Comparison of ENCODE assay signal across 8 cellular contexts in the genomic region with DNA sequence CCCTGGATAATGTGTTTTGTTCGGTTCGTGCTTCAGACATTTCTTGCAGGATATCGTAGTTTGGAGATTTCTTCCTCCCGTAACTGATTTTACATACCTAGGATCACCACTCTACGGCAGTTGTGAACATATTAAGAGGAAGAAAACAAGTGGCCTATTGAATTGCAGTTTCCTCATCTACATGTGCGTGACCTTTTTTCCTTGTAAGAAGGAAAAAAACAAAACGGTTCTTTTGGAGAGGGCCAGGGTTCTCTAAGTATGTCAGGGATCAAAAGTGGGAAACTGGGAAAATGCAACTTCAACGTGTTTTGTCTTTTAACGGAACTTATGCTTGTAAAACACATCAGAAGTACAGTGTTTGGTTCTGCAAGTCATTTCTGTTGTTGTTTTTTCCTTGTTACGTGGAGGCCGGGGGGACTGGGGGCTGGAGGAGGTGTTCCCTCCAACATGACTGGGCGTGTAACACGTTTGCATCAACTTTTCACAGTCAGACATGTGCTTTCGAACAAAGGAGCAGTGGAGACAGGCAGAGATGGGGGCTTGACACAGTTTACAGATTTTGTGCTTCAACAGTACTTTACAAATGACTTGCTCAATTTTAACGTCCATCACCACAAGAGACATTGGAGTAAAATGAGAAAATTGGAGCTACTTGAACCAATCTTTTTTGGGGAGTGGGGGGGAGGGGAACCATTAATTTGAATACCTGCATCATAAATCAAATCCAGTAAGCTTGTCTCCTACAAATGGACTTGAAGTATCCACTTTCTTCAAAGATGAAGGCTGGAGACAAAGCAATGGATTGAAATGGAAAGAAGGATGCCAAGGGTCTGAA. TPM values are rescaled to one million over a fixed set of nuclear protein-coding genes. Genes with fewer than 3 reads are reported as not detected.
DNase-seq lines count a peak whose midpoint lies in the region; ATAC-seq, FAIRE-seq and TF ChIP-seq lines count a peak whose summit lies in the region.

No MANE protein-coding gene starts in this region.

- H3K56ac ChIP-seq in H1 (replicated peaks; ENCODE audit: insufficient read length, low read depth, low read length), result peak overlapping the region; percentile 26

- H3K14ac ChIP-seq in H1 (ENCODE audit: insufficient read length), result no peak overlapping the region

- TF ChIP-seq POLR2A in H1 (IDR thresholded peaks at IDR 0.05; ENCODE audit: control extremely low read depth in 1 of 2, low read depth in 2 of 2, low read length in 2 of 2), result no peak; a peak in 1 of 3 replicates
- peak in 1 of 4 donors; percentile 38 for TF ChIP-seq POLR2A in upper lobe of left lung (IDR thresholded peaks at IDR 0.05)

- H3K9ac ChIP-seq in BLaER1 treated with 17β-estradiol and CSF1 and Interleukin-3, amounts not matched to agents 10 nM and 100 nM, result peak overlapping the region; percentile 96 to 100 (median 100)
- H3K9ac ChIP-seq in HUES64 (ENCODE audit: low read depth, low read length) (peak overlapping the region; percentile 98), H1 (replicated peaks in 1 of 4; ENCODE audit: extremely low read depth in 1 of 4, low read depth in 3 of 4, low read length in 3 of 4) (peak overlapping the region; percentile 52 to 98 (median 94))

- no peak overlapping the region for H3K23ac ChIP-seq in H1 (ENCODE audit: insufficient read length)

- H3K4me3 ChIP-seq in BLaER1 treated with 17β-estradiol and CSF1 and Interleukin-3, amounts not matched to agents 10 nM and 100 nM, result peak overlapping the region; percentile 76 to 96 (median 88)
- H3K4me3 ChIP-seq in HUES64 (ENCODE audit: low read length) (peak overlapping the region; percentile 75), H1 (ENCODE audit: extremely low read depth in 1 of 4, insufficient read depth in 2 of 4, low read depth in 3 of 4, low read length in 4 of 4) (peak overlapping the region; percentile 88 to 94 (median 90)), upper lobe of left lung (peak overlapping the region; percentile 62 to 86 (median 74))

- no peak overlapping the region for H3K4ac ChIP-seq in H1 (replicated peaks; ENCODE audit: insufficient read length, low read depth, low read length)

- no peak overlapping the region for H2BK15ac ChIP-seq in H1 (ENCODE audit: low read length)

- H2BK120ac ChIP-seq in H1 (replicated peaks; ENCODE audit: low read depth, low read length), result no peak overlapping the region

- no peak for ATAC-seq in natural killer cell
- no peak for ATAC-seq in upper lobe of left lung (ENCODE audit: low FRiP score in 2 of 2)
- ATAC-seq in HG03571 (IDR thresholded peaks at IDR 0.05; ENCODE audit: unreplicated experiment), result no peak

- peak overlapping the region; percentile 75 to 94 (median 90) for H3K4me2 ChIP-seq in BLaER1 treated with 17β-estradiol and CSF1 and Interleukin-3, amounts not matched to agents 10 nM and 100 nM
- peak overlapping the region; percentile 73 to 88 for H3K4me2 ChIP-seq in H1 (ENCODE audit: insufficient read depth in 1 of 2, low read depth in 2 of 2, low read length in 2 of 2)

- H2BK20ac ChIP-seq in H1 (ENCODE audit: low read length), result no peak overlapping the region

- H2BK12ac ChIP-seq in H1 (ENCODE audit: low read depth, low read length), result peak overlapping the region; percentile 29; the same call in 1 of the 2 replicates

- H3K27ac Mint-ChIP-seq in natural killer cell, result peak overlapping the region; percentile 99 to 100

- peaks cover 0 to 33% (median 23%) of the 10 kb centered on the region in 11 experiments; a peak in 16 of 22 replicates for H4K20me1 ChIP-seq in BLaER1 treated with 17β-estradiol and CSF1 and Interleukin-3, amounts not matched to agents 10 nM and 100 nM
- peaks cover 0 to 2% of the 10 kb centered on the region in 2 experiments for H4K20me1 ChIP-seq in H1 (replicated peaks in 1 of 2; ENCODE audit: control insufficient read depth in 1 of 2, insufficient read depth in 2 of 2, low read length in 2 of 2)

- peaks cover 13 to 35% (median 29%) of the 10 kb centered on the region in 11 experiments; a peak in 21 of 22 replicates for H3K36me3 ChIP-seq in BLaER1 treated with 17β-estradiol and CSF1 and Interleukin-3, amounts not matched to agents 10 nM and 100 nM
- H3K36me3 ChIP-seq in HUES64 (ENCODE audit: insufficient read depth, low read length), result peaks cover 31% of the 10 kb centered on the region
- peaks cover 0 to 32% (median 2%) of the 10 kb centered on the region in 4 experiments; a peak in 4 of 8 replicates for H3K36me3 ChIP-seq in H1 (ENCODE audit: control insufficient read depth in 2 of 4, insufficient read depth in 4 of 4, low read length in 3 of 4)
- no peaks in the 10 kb centered on the region for H3K36me3 ChIP-seq in upper lobe of left lung

- DNase-seq in activated CD4-positive, alpha-beta T cell treated with anti-CD3 and anti-CD28 coated beads for 48 hours, result peak; percentile 79
- DNase-seq in H1 (ENCODE audit: low read depth in 1 of 2, low spot score in 2 of 2), result no peak
- DNase-seq in natural killer cell, result no peak
- peak in 1 of 2 donors; percentile 47 for DNase-seq in upper lobe of left lung
- DNase-seq in amniotic stem cell (lab: John Stamatoyannopoulos, UW), result no peak

- H2BK5ac ChIP-seq in H1 (ENCODE audit: low read depth, low read length), result peak overlapping the region; percentile 95

- H3K36me3 Mint-ChIP-seq in natural killer cell, result no peaks in the 10 kb centered on the region

- H3K27me3 ChIP-seq in BLaER1 treated with 17β-estradiol and CSF1 and Interleukin-3, amounts not matched to agents 10 nM and 100 nM, result no peaks in the 10 kb centered on the region
- H3K27me3 ChIP-seq in HUES64 (ENCODE audit: insufficient read depth, low read length) (no peaks in the 10 kb centered on the region), H1 (replicated peaks in 1 of 4; ENCODE audit: control insufficient read depth in 3 of 4, extremely low read depth in 1 of 4, insufficient read depth in 3 of 4, low read length in 3 of 4) (no peaks in the 10 kb centered on the region), upper lobe of left lung (no peaks in the 10 kb centered on the region)

- peak overlapping the region; percentile 18 for H4K91ac ChIP-seq in H1 (replicated peaks; ENCODE audit: insufficient read length, low read length)

- 13% methylated on average over 14 of the region's 15 CpGs for WGBS in HUES64
- WGBS in H1 (ENCODE audit: extremely low coverage in 1 of 2, insufficient coverage in 1 of 2, insufficient read length in 1 of 2, insufficient replicate concordance in 2 of 2, low coverage in 1 of 2, low lambda C conversion rate in 2 of 2, missing lambda C conversion rate in 1 of 2), 2 experiments, result 19% methylated on average over 15 of the region's 15 CpGs; no CpG with 5 or more reads in 1 of the 2 experiments
- WGBS in upper lobe of left lung, 2 donors, result 5 to 14% methylated on average over 15 of the region's 15 CpGs

- peaks cover 12% of the 10 kb centered on the region for H3K79me1 ChIP-seq in H1 (ENCODE audit: low read depth, low read length)

- no peaks in the 10 kb centered on the region for H3K9me3 ChIP-seq in BLaER1 treated with 17β-estradiol and CSF1 and Interleukin-3, amounts not matched to agents 10 nM and 100 nM (replicated peaks in 1 of 11)
- H3K9me3 ChIP-seq in HUES64 (ENCODE audit: insufficient read depth, low read depth, low read length), result no peaks in the 10 kb centered on the region
- H3K9me3 ChIP-seq in H1 (ENCODE audit: insufficient read depth in 2 of 2, low read depth in 1 of 2, low read length in 1 of 2), result no peaks in the 10 kb centered on the region
- H3K9me3 ChIP-seq in upper lobe of left lung, result no peaks in the 10 kb centered on the region

- H3K4me3 Mint-ChIP-seq in natural killer cell, result peak overlapping the region; percentile 99

- H3K18ac ChIP-seq in H1 (ENCODE audit: extremely low read depth, low read length), result no peak overlapping the region

- CTCF ChIA-PET in H1 (lab: Charles Lee; ENCODE audit: partially characterized antibody), result interaction anchor here (1.0 to 1.3 kb wide), 2 partner anchors 12 to 34 kb away, joined by 3 to 5 read pairs; no protein-coding TSS in a partner anchor

- no peak for TF ChIP-seq EP300 in H1 (IDR thresholded peaks at IDR 0.05; ENCODE audit: borderline replicate concordance in 1 of 2, low read depth in 2 of 2, low read length in 2 of 2)
- TF ChIP-seq EP300 in upper lobe of left lung (IDR thresholded peaks at IDR 0.05), result no peak

- intact Hi-C loops in natural killer cell (cut with micrococcal nuclease), result loop anchor here (5.0 kb wide), 3 partner anchors 32 to 507 kb away; a partner anchor contains a TSS

- peak overlapping the region; percentile 63 for H4K5ac ChIP-seq in H1 (ENCODE audit: insufficient read length, low read depth, low read length)

- no peaks in the 10 kb centered on the region for H3K9me3 Mint-ChIP-seq in natural killer cell

- no peak for TF ChIP-seq CTCF in H1 (IDR thresholded peaks at IDR 0.05; ENCODE audit: control extremely low read depth in 1 of 3, insufficient read depth in 1 of 3, low read depth in 1 of 3, low read length in 3 of 3)
- no peak for TF ChIP-seq CTCF in natural killer cell (IDR thresholded peaks at IDR 0.05)
- TF ChIP-seq CTCF in upper lobe of left lung (IDR thresholded peaks at IDR 0.05), result no peak

- H3K27ac ChIP-seq in BLaER1 treated with 17β-estradiol and CSF1 and Interleukin-3, amounts not matched to agents 10 nM and 100 nM, result peak overlapping the region; percentile 100; a peak in 21 of 22 replicates
- H3K27ac ChIP-seq in HUES64 (ENCODE audit: low read depth, low read length), result peak overlapping the region; percentile 99
- peak overlapping the region; percentile 99 for H3K27ac ChIP-seq in H1 (ENCODE audit: low read depth, low read length)
- peak overlapping the region; percentile 98 to 100 (median 100) for H3K27ac ChIP-seq in upper lobe of left lung

- H3K23me2 ChIP-seq in H1 (ENCODE audit: low read depth, low read length), result peaks cover 12% of the 10 kb centered on the region

- POLR2A ChIA-PET in H1 (lab: Charles Lee; ENCODE audit: partially characterized antibody), result interaction anchor here (0.8 to 12.2 kb wide), 11 partner anchors 7 to 137 kb away, joined by 3 to 209 read pairs (median 4); a partner anchor contains a TSS

- no peak overlapping the region for H2AFZ ChIP-seq in H1 (ENCODE audit: low read length)

- H3K4me1 Mint-ChIP-seq in natural killer cell, result peaks cover 74 to 77% of the 10 kb centered on the region in 2 donors

- peak overlapping the region; percentile 42; the same call in 1 of the 2 replicates for H4K8ac ChIP-seq in H1 (ENCODE audit: extremely low read depth, insufficient read depth, low read length)

- TF ChIP-seq RAD21 in H1 (IDR thresholded peaks at IDR 0.05 in 1 of 2, conservative IDR thresholded peaks at IDR 0.05 in 1 of 2; ENCODE audit: low read depth in 2 of 2, low read length in 2 of 2), result no peak

- H3K27me3 Mint-ChIP-seq in natural killer cell (ENCODE audit: low read depth in 2 of 2), result peaks cover 0 to 4% of the 10 kb centered on the region in 2 donors

- H3K79me2 ChIP-seq in H1 (ENCODE audit: control insufficient read depth in 1 of 2, insufficient read depth in 2 of 2, low read length in 2 of 2), result peaks cover 10 to 70% of the 10 kb centered on the region in 2 experiments

- H3K4me1 ChIP-seq in BLaER1 treated with 17β-estradiol and CSF1 and Interleukin-3, amounts not matched to agents 10 nM and 100 nM, result peaks cover 49 to 61% (median 58%) of the 10 kb centered on the region in 10 experiments
- H3K4me1 ChIP-seq in HUES64 (ENCODE audit: insufficient read depth, low read length) (peaks cover 40% of the 10 kb centered on the region), H1 (replicated peaks in 1 of 4; ENCODE audit: control insufficient read depth in 3 of 4, insufficient read depth in 4 of 4, low read length in 3 of 4) (peaks cover 4 to 23% (median 15%) of the 10 kb centered on the region in 4 experiments; a peak in 6 of 7 replicates), upper lobe of left lung (peaks cover 35 to 52% (median 40%) of the 10 kb centered on the region in 4 donors)

- peak overlapping the region; percentile 54; the same call in 1 of the 2 replicates for H2AK5ac ChIP-seq in H1 (ENCODE audit: low read depth, low read length)

- no peak for FAIRE-seq in H1 (lab: Jason Lieb, UNC)

RNA-seq across cellular contexts. Expression of a gene that starts 3.8 kb away (rescaled TPM):
- 25.7 TPM for polyA plus RNA-seq in HUES64 (2013, experiment 1 of 2)
- polyA plus RNA-seq in HUES64 (2013, experiment 2 of 2), result 27.1 TPM
- 92.0 and 104 TPM in 2 replicates for total RNA-seq in H1 (2021; fragmentation: NEBNext Ultra II Directional; extraction: Animal tissue kit (Norgen Biotek cat#: 25700))
- polyA plus RNA-seq in H1 (2011; rRNA removed), result 6.6 and 9.8 TPM in 2 replicates
- 8.5 TPM for polyA plus RNA-seq in H1 (2011; cell fraction: cytosol; rRNA removed)
- polyA plus RNA-seq in H1 (2011; cell fraction: nucleus; rRNA removed), result 22.5 TPM
- 35.8 to 57.1 TPM (median 46.0 TPM) in 4 replicates for polyA plus RNA-seq in H1 (2012, experiment 1 of 2)
- 21.2 TPM for polyA plus RNA-seq in H1 (2012, experiment 2 of 2)
- polyA plus RNA-seq in H1 (2013, experiment 1 of 2), result 34.8 TPM
- polyA plus RNA-seq in H1 (2013, experiment 2 of 2), result 33.0 TPM
- 17.8 and 22.5 TPM in 2 replicates for polyA minus RNA-seq in H1 (2011; rRNA and poly(A)+ RNA removed)
- polyA minus RNA-seq in H1 (2011; cell fraction: cytosol; rRNA and poly(A)+ RNA removed), result 32.1 TPM
- polyA minus RNA-seq in H1 (2011; cell fraction: nucleus; rRNA and poly(A)+ RNA removed), result 20.7 TPM
- total RNA-seq in natural killer cell (10 to 100 TPM; 71.2 to 75.3 (median 73.3) TPM), upper lobe of left lung (10 to 100 TPM; 28.6 to 57.6 (median 44.1) TPM)

RNA-seq across cellular contexts. Expression of a gene that starts 20.9 kb away (rescaled TPM):
- polyA plus RNA-seq in HUES64 (2013, experiment 1 of 2), result 192 TPM
- 205 TPM for polyA plus RNA-seq in HUES64 (2013, experiment 2 of 2)
- total RNA-seq in H1 (2021; fragmentation: NEBNext Ultra II Directional; extraction: Animal tissue kit (Norgen Biotek cat#: 25700)), result 268 and 273 TPM in 2 replicates
- polyA plus RNA-seq in H1 (2011; rRNA removed), result 204 and 213 TPM in 2 replicates
- 282 TPM for polyA plus RNA-seq in H1 (2011; cell fraction: cytosol; rRNA removed)
- polyA plus RNA-seq in H1 (2011; cell fraction: nucleus; rRNA removed), result 128 TPM
- polyA plus RNA-seq in H1 (2012, experiment 1 of 2), result 252 to 307 TPM (median 272 TPM) in 4 replicates
- 223 TPM for polyA plus RNA-seq in H1 (2012, experiment 2 of 2)
- 207 TPM for polyA plus RNA-seq in H1 (2013, experiment 1 of 2)
- 212 TPM for polyA plus RNA-seq in H1 (2013, experiment 2 of 2)
- polyA minus RNA-seq in H1 (2011; rRNA and poly(A)+ RNA removed), result 127 and 143 TPM in 2 replicates
- polyA minus RNA-seq in H1 (2011; cell fraction: cytosol; rRNA and poly(A)+ RNA removed), result 79.1 TPM
- polyA minus RNA-seq in H1 (2011; cell fraction: nucleus; rRNA and poly(A)+ RNA removed), result 38.4 TPM
- total RNA-seq in natural killer cell, result 10 to 100 TPM; 42.5 to 49.3 (median 46.0) TPM
- 10 to 100 TPM; 31.1 to 61.2 (median 55.3) TPM for total RNA-seq in upper lobe of left lung
